In genomic region chr10:61063035-61063434, GRCh38 we compare ENCODE assay signal across 1 cellular context.
TF ChIP-seq lines count a peak whose summit lies in the region.

No MANE protein-coding gene starts in this region.

TF ChIP-seq in HepG2, 621 proteins besides CTCF, POLR2A, EP300 and RAD21 (continued from another document):
- TF ChIP-seq ZNF275 (CRISPR knock-in tag; IDR thresholded peaks at IDR 0.05; ENCODE audit: borderline replicate concordance) (no peak), ZNF883 (CRISPR knock-in tag; IDR thresholded peaks at IDR 0.05; ENCODE audit: not compliant biosample characterization) (no peak), MBD4 (IDR thresholded peaks at IDR 0.05; ENCODE audit: borderline replicate concordance, low read length) (0 out of 2 replicates have a peak, but pooled peaks have one; percentile 66), ZSCAN20 (CRISPR knock-in tag; IDR thresholded peaks at IDR 0.05; ENCODE audit: borderline replicate concordance) (no peak), ZSCAN5A (CRISPR knock-in tag; IDR thresholded peaks at IDR 0.05; ENCODE audit: borderline replicate concordance) (no peak), JUND (CRISPR knock-in tag; IDR thresholded peaks at IDR 0.05) (no peak), ZNF577 (CRISPR knock-in tag; IDR thresholded peaks at IDR 0.05; ENCODE audit: borderline replicate concordance, low read depth) (no peak), TSC22D2 (CRISPR knock-in tag; IDR thresholded peaks at IDR 0.05; ENCODE audit: borderline replicate concordance) (no peak), RBAK (CRISPR knock-in tag; IDR thresholded peaks at IDR 0.05) (no peak), DR1 (CRISPR knock-in tag; IDR thresholded peaks at IDR 0.05) (no peak), SRSF9 (IDR thresholded peaks at IDR 0.05; ENCODE audit: borderline replicate concordance, insufficient read depth, low read depth, low read length, poor library complexity, severe bottlenecking) (no peak), ZNF33B (CRISPR knock-in tag; IDR thresholded peaks at IDR 0.05) (no peak), HNF1B (CRISPR knock-in tag; IDR thresholded peaks at IDR 0.05) (peak; percentile 55; the same call in 1 of the 2 replicates), ZNF746 (CRISPR knock-in tag; IDR thresholded peaks at IDR 0.05) (no peak), ZNF326 (CRISPR knock-in tag; IDR thresholded peaks at IDR 0.05; ENCODE audit: borderline replicate concordance) (no peak), HNF4G (IDR thresholded peaks at IDR 0.05; ENCODE audit: borderline replicate concordance, low read depth, low read length) (no peak; the same call in 1 of the 2 replicates), HNF4G (CRISPR knock-in tag; IDR thresholded peaks at IDR 0.05; ENCODE audit: borderline replicate concordance, low read depth) (no peak), ZNF768 (CRISPR knock-in tag; IDR thresholded peaks at IDR 0.05) (no peak), ZNF431 (CRISPR knock-in tag; IDR thresholded peaks at IDR 0.05; ENCODE audit: borderline replicate concordance, low read depth) (no peak), ZNF136 (CRISPR knock-in tag; IDR thresholded peaks at IDR 0.05; ENCODE audit: low read depth) (no peak), ELK4 (CRISPR knock-in tag; IDR thresholded peaks at IDR 0.05; ENCODE audit: borderline replicate concordance) (no peak)
